8 cellular contexts compared by ENCODE assay signal in genomic region chr2:152025678-152026287, GRCh38.
DNase-seq lines count a peak whose midpoint lies in the region; ATAC-seq and TF ChIP-seq lines count a peak whose summit lies in the region.

No MANE protein-coding gene starts in this region.

- H3K23ac ChIP-seq in IMR-90 (ENCODE audit: low read depth, low read length), result no peak overlapping the region

- no peaks in the 10 kb centered on the region for H3K79me1 ChIP-seq in IMR-90 (ENCODE audit: low read depth in 1 of 2, low read length in 2 of 2)

- H3K14ac ChIP-seq in IMR-90 (replicated peaks; ENCODE audit: low read depth, low read length), result no peak overlapping the region

- H2AK5ac ChIP-seq in IMR-90 (ENCODE audit: low read depth, low read length), result no peak overlapping the region

- H3K18ac ChIP-seq in IMR-90 (ENCODE audit: low read depth, low read length), result no peak overlapping the region

- H3K36me3 Mint-ChIP-seq in natural killer cell, result no peaks in the 10 kb centered on the region
- peaks cover 2 to 3% of the 10 kb centered on the region in 2 donors for H3K36me3 Mint-ChIP-seq in stimulated activated naive B cell treated with anti-CD40 and anti-IgM and Interleukin-4, amounts not matched to agents 10 μg/mL and 1 μg/mL and 100 μg/mL, for 72 hours

- POLR2A ChIA-PET in IMR-90 (lab: Charles Lee; ENCODE audit: unreplicated experiment), result no interaction called here

- intact Hi-C loops in IMR-90 (cut with micrococcal nuclease), result loop anchor here (1.0 kb wide), 1 partner anchor 26 kb away; no protein-coding TSS in a partner anchor
- intact Hi-C loops in esophagus muscularis mucosa (cut with DNase I), result loop anchor here (10.0 kb wide), 1 partner anchor 411 kb away; no protein-coding TSS in a partner anchor
- intact Hi-C loops in natural killer cell (cut with micrococcal nuclease), result loop anchor here (1.0 kb wide), 1 partner anchor 26 kb away; no protein-coding TSS in a partner anchor

- no peak overlapping the region for H3K4ac ChIP-seq in IMR-90 (ENCODE audit: low read depth, low read length)

- H3K9me3 Mint-ChIP-seq in natural killer cell, result no peaks in the 10 kb centered on the region
- H3K9me3 Mint-ChIP-seq in stimulated activated naive B cell treated with anti-CD40 and anti-IgM and Interleukin-4, amounts not matched to agents 10 μg/mL and 1 μg/mL and 100 μg/mL, for 72 hours, result peaks cover 0 to 3% of the 10 kb centered on the region in 2 donors

- TF ChIP-seq POLR2A in IMR-90 (IDR thresholded peaks at IDR 0.05; ENCODE audit: low read depth, low read length) (no peak), esophagus muscularis mucosa (IDR thresholded peaks at IDR 0.05; ENCODE audit: low read depth) (no peak)

- no peak overlapping the region for H2BK20ac ChIP-seq in IMR-90 (ENCODE audit: low read depth, low read length)

- no peaks in the 10 kb centered on the region for H4K20me1 ChIP-seq in IMR-90 (ENCODE audit: insufficient read depth, low read length)

- peak; percentile 53 for DNase-seq in DMS53 treated with DMSO at 0.1 percent for 48 hours (lab: John Stamatoyannopoulos, UW; ENCODE audit: unreplicated experiment)
- peak; percentile 63 for DNase-seq in IMR-90
- DNase-seq in OCI-M1 (lab: John Stamatoyannopoulos, UW), result peak; percentile 92
- DNase-seq in activated T-cell treated with anti-CD3 and anti-CD28 coated beads, Interleukin-2, amount 50 U/mL, for 1 hour, result peak; percentile 77
- DNase-seq in esophagus muscularis mucosa (ENCODE audit: extremely low spot score), result peak; percentile 97
- DNase-seq in natural killer cell, result peak; percentile 75
- DNase-seq in stimulated activated naive B cell treated with anti-CD40 and anti-IgM and Interleukin-4, amounts not matched to agents 10 μg/mL and 1 μg/mL and 100 μg/mL, for 72 hours, result peak; percentile 63

- no peak overlapping the region for H4K91ac ChIP-seq in IMR-90 (ENCODE audit: insufficient read depth, low read depth, low read length)

- CTCF ChIA-PET in IMR-90 (lab: Yijun Ruan, JAX), result interaction anchor here (0.6 to 2.5 kb wide), 21 partner anchors 8 to 335 kb away, joined by 3 to 20 read pairs (median 3); no protein-coding TSS in a partner anchor

- H3K4me1 Mint-ChIP-seq in natural killer cell, result peaks cover 11 to 12% of the 10 kb centered on the region in 2 donors
- peaks cover 10 to 17% of the 10 kb centered on the region in 2 donors for H3K4me1 Mint-ChIP-seq in stimulated activated naive B cell treated with anti-CD40 and anti-IgM and Interleukin-4, amounts not matched to agents 10 μg/mL and 1 μg/mL and 100 μg/mL, for 72 hours

- peaks cover 0 to 9% of the 10 kb centered on the region in 2 donors for H3K27me3 Mint-ChIP-seq in natural killer cell (ENCODE audit: low read depth in 2 of 2)
- H3K27me3 Mint-ChIP-seq in stimulated activated naive B cell treated with anti-CD40 and anti-IgM and Interleukin-4, amounts not matched to agents 10 μg/mL and 1 μg/mL and 100 μg/mL, for 72 hours, result peaks cover 9 to 17% of the 10 kb centered on the region in 2 donors

- no peak overlapping the region for H2BK15ac ChIP-seq in IMR-90 (ENCODE audit: low read depth, low read length)

- H3K27ac ChIP-seq in IMR-90 (ENCODE audit: insufficient read depth, low read length) (no peak overlapping the region), esophagus muscularis mucosa (replicated peaks in 1 of 4) (no peak overlapping the region)

- H3K27me3 ChIP-seq in IMR-90 (ENCODE audit: control insufficient read depth, insufficient read depth, low read length) (no peaks in the 10 kb centered on the region; the same call in 1 of the 2 replicates), esophagus muscularis mucosa (no peaks in the 10 kb centered on the region)

- H3K4me3 Mint-ChIP-seq in natural killer cell, result peak overlapping the region; percentile 85
- H3K4me3 Mint-ChIP-seq in stimulated activated naive B cell treated with anti-CD40 and anti-IgM and Interleukin-4, amounts not matched to agents 10 μg/mL and 1 μg/mL and 100 μg/mL, for 72 hours, result peak overlapping the region; percentile 84 to 90

- 35% methylated on average over 5 of the region's 15 CpGs; no CpG with 5 or more reads in 1 of the 2 experiments for WGBS in IMR-90 (ENCODE audit: extremely low coverage in 2 of 2, insufficient read length in 1 of 2), 2 experiments
- 17% methylated on average over 15 of the region's 15 CpGs for WGBS in esophagus muscularis mucosa

- TF ChIP-seq EP300 in esophagus muscularis mucosa (IDR thresholded peaks at IDR 0.05), result no peak

- in situ Hi-C loops in IMR-90 (cut with MboI; ENCODE audit: low sequenced_read_pairs), result no loop called here

- H4K5ac ChIP-seq in IMR-90 (ENCODE audit: low read depth, low read length), result no peak overlapping the region

- dilution Hi-C loops in IMR-90 (cut with HindIII; ENCODE audit: low sequenced_read_pairs, unreplicated experiment), result no loop called here

- H2AK9ac ChIP-seq in IMR-90 (replicated peaks; ENCODE audit: low read depth, low read length, poor library complexity), result peak overlapping the region; percentile 38

- 0 out of 4 replicates have a peak overlapping the region, but pooled peaks of 1 of the 2 experiments have one; percentile 42 for H4K8ac ChIP-seq in IMR-90 (ENCODE audit: low read depth in 2 of 2, low read length in 2 of 2)

- TF ChIP-seq CTCF in IMR-90 (conservative IDR thresholded peaks at IDR 0.05; ENCODE audit: low read depth, low read length) (peak; percentile 81), esophagus muscularis mucosa (IDR thresholded peaks at IDR 0.05) (peak in 2 of 3 experiments; percentile 95 to 96), natural killer cell (IDR thresholded peaks at IDR 0.05) (peak; percentile 100)

- H3K27ac Mint-ChIP-seq in natural killer cell, result peak overlapping the region in 1 of 2 donors; percentile 54
- peak overlapping the region; percentile 62 for H3K27ac Mint-ChIP-seq in stimulated activated naive B cell treated with anti-CD40 and anti-IgM and Interleukin-4, amounts not matched to agents 10 μg/mL and 1 μg/mL and 100 μg/mL, for 72 hours

- H3K4me2 ChIP-seq in IMR-90 (ENCODE audit: low read depth, low read length), result peak overlapping the region; percentile 74

- H3K9me3 ChIP-seq in IMR-90 (ENCODE audit: control insufficient read depth, insufficient read depth, low read length) (no peaks in the 10 kb centered on the region), esophagus muscularis mucosa (no peaks in the 10 kb centered on the region)

- peak; percentile 49 for TF ChIP-seq RAD21 in IMR-90 (IDR thresholded peaks at IDR 0.05; ENCODE audit: low read length)

- BruUV-seq in IMR-90 (replicated peaks; lab: Mats Ljungman, UMichigan), result no TSS peak

- H3K4me1 ChIP-seq in IMR-90 (ENCODE audit: control insufficient read depth, insufficient read depth, low read length) (no peaks in the 10 kb centered on the region), esophagus muscularis mucosa (peaks cover 0 to 5% (median 0%) of the 10 kb centered on the region in 4 donors)

- peak overlapping the region; percentile 77 for H2AFZ ChIP-seq in IMR-90 (replicated peaks; ENCODE audit: low read length, poor library complexity)

- no peak overlapping the region for H3K56ac ChIP-seq in IMR-90 (ENCODE audit: extremely low read depth, insufficient read depth, low read length)

- no peak overlapping the region for H2BK120ac ChIP-seq in IMR-90 (ENCODE audit: low read depth, low read length)

- H2BK5ac ChIP-seq in IMR-90 (ENCODE audit: low read depth, low read length, poor library complexity, severe bottlenecking), result no peak overlapping the region

- no peak overlapping the region for H3K9ac ChIP-seq in IMR-90 (ENCODE audit: low read depth, low read length)

- H3K36me3 ChIP-seq in IMR-90 (ENCODE audit: control insufficient read depth, insufficient read depth, low read length) (no peaks in the 10 kb centered on the region), esophagus muscularis mucosa (no peaks in the 10 kb centered on the region)

- peak; percentile 91 for ATAC-seq in GM21619 (IDR thresholded peaks at IDR 0.05; ENCODE audit: unreplicated experiment)
- ATAC-seq in IMR-90 (ENCODE audit: low read depth), result peak; percentile 98
- peak; percentile 94 to 97 (median 97) for ATAC-seq in natural killer cell
- peak; percentile 96 to 97 for ATAC-seq in stimulated activated naive B cell treated with anti-CD40 and anti-IgM and Interleukin-4, amounts not matched to agents 10 μg/mL and 1 μg/mL and 100 μg/mL, for 72 hours (replicated peaks)

- H3K4me3 ChIP-seq in IMR-90 (ENCODE audit: insufficient read depth, low read depth, low read length) (peak overlapping the region; percentile 27; the same call in 1 of the 2 replicates), esophagus muscularis mucosa (peak overlapping the region; percentile 36 to 59 (median 41))

- H3K9me1 ChIP-seq in IMR-90 (ENCODE audit: insufficient read depth, low read length), result no peaks in the 10 kb centered on the region

TF ChIP-seq in IMR-90, 13 proteins besides CTCF, POLR2A, EP300 and RAD21:
- no peak for TF ChIP-seq RCOR1 (IDR thresholded peaks at IDR 0.05; ENCODE audit: insufficient replicate concordance, low read length)
- TF ChIP-seq SMC3 (IDR thresholded peaks at IDR 0.05; ENCODE audit: low read depth, low read length), result peak; percentile 36; the same call in 1 of the 2 replicates
